12 cellular contexts compared by ENCODE assay signal in the genomic region with DNA sequence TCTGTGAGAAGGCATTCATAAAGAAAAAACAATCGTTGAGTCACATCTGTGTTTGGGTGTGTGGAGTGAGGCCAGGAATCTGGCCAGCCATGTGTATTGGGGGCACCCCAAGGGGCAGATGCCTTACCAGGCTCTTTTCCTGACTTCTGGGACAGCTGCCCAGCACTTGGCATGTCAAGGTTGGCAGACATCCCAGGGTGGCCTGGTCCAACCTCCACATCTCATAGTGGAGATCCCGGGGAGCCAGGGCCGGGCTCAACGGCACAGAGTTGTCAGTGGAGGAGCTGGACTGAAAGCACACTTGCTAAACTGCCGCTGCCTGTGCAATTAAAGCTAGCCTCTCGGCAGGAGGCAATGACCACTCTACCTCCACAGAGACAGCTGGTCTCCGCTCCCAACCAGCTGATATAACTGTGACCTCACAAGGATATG.
DNase-seq lines count a peak whose midpoint lies in the region; ATAC-seq and TF ChIP-seq lines count a peak whose summit lies in the region.
"Had no signal": no experiment of that assay in that cellular context is flagged by ENCODE, and none has a peak within 500 bp of the region (broad histone marks: within the 10 kb centered on the region; RNA-seq: fewer than 3 reads in every experiment).

No MANE protein-coding gene starts in this region.

- H3K79me2 ChIP-seq in smooth muscle cell (ENCODE audit: low read depth), result no peaks in the 10 kb centered on the region

- peaks cover 0 to 1% (median 0%) of the 10 kb centered on the region in 7 donors for H3K9me3 Mint-ChIP-seq in CD14-positive monocyte
- H3K9me3 Mint-ChIP-seq: memory B cell; stimulated activated naive CD8-positive, alpha-beta T cell treated with anti-CD3 and anti-CD28 coated beads, Interleukin-15, Interleukin-2, amounts not matched to agents 100 ng/mL and 50 ng/mL, for 24 hours had no signal

- H3K27ac Mint-ChIP-seq in CD14-positive monocyte, result peak overlapping the region; percentile 79 to 91 (median 88)
- H3K27ac Mint-ChIP-seq: memory B cell; stimulated activated naive CD8-positive, alpha-beta T cell treated with anti-CD3 and anti-CD28 coated beads, Interleukin-15, Interleukin-2, amounts not matched to agents 100 ng/mL and 50 ng/mL, for 24 hours had no signal

- H3K27me3 ChIP-seq in muscle layer of colon (ENCODE audit: control insufficient read depth in 1 of 2, insufficient read depth in 2 of 2, low read length in 2 of 2) (no peaks in the 10 kb centered on the region), smooth muscle cell (ENCODE audit: low read depth) (no peaks in the 10 kb centered on the region)
- H3K27me3 ChIP-seq: BLaER1 had no signal

- H3K4me3 ChIP-seq in epithelial cell of esophagus (ENCODE audit: low read length) (no peak overlapping the region), muscle layer of colon (ENCODE audit: low read depth in 1 of 2, low read length in 2 of 2) (no peak overlapping the region), smooth muscle cell (no peak overlapping the region)
- H3K4me3 ChIP-seq: BLaER1 had no signal

- H3K36me3 Mint-ChIP-seq in CD14-positive monocyte, result peaks cover 7 to 8% of the 10 kb centered on the region in 2 donors
- H3K36me3 Mint-ChIP-seq: memory B cell had no signal

- H3K36me3 ChIP-seq in muscle layer of colon (ENCODE audit: insufficient read depth, low read length) (no peaks in the 10 kb centered on the region), smooth muscle cell (ENCODE audit: low read depth) (no peaks in the 10 kb centered on the region)
- H3K36me3 ChIP-seq: BLaER1 had no signal

- H2AFZ ChIP-seq in smooth muscle cell (ENCODE audit: low read depth), result no peak overlapping the region

- no peaks in the 10 kb centered on the region for H4K20me1 ChIP-seq in smooth muscle cell (ENCODE audit: low read depth)
- H4K20me1 ChIP-seq: BLaER1 had no signal

- peaks cover 55% of the 10 kb centered on the region for H3K4me1 Mint-ChIP-seq in CD14-positive monocyte

- TF ChIP-seq CTCF in CD14-positive monocyte (IDR thresholded peaks at IDR 0.05) (no peak), epithelial cell of esophagus (IDR thresholded peaks at IDR 0.05; ENCODE audit: insufficient read depth, low read depth, low read length, missing control alignments) (no peak), smooth muscle cell (IDR thresholded peaks at IDR 0.05; ENCODE audit: borderline replicate concordance, insufficient read depth, poor library complexity, severe bottlenecking) (no peak)

- H3K4me1 ChIP-seq in muscle layer of colon (ENCODE audit: insufficient read depth, low read length) (peaks cover 20% of the 10 kb centered on the region), smooth muscle cell (ENCODE audit: low read depth) (no peaks in the 10 kb centered on the region)

- no peak overlapping the region for H3K4me3 Mint-ChIP-seq in CD14-positive monocyte
- H3K4me3 Mint-ChIP-seq: memory B cell; stimulated activated naive CD8-positive, alpha-beta T cell treated with anti-CD3 and anti-CD28 coated beads, Interleukin-15, Interleukin-2, amounts not matched to agents 100 ng/mL and 50 ng/mL, for 24 hours had no signal

- H3K27me3 Mint-ChIP-seq in CD14-positive monocyte (ENCODE audit: low read depth in 3 of 3), result peaks cover 0 to 6% (median 3%) of the 10 kb centered on the region in 3 donors
- H3K27me3 Mint-ChIP-seq: stimulated activated naive CD8-positive, alpha-beta T cell treated with anti-CD3 and anti-CD28 coated beads, Interleukin-15, Interleukin-2, amounts not matched to agents 100 ng/mL and 50 ng/mL, for 24 hours had no signal

- intact Hi-C loops in CD14-positive monocyte (cut with micrococcal nuclease), result no loop called here

- H3K27ac ChIP-seq in muscle layer of colon (ENCODE audit: low read depth, low read length) (peak overlapping the region; percentile 2), smooth muscle cell (ENCODE audit: low read depth) (no peak overlapping the region)
- H3K27ac ChIP-seq: BLaER1 had no signal

- H3K9me3 ChIP-seq in muscle layer of colon (ENCODE audit: low read length) (no peaks in the 10 kb centered on the region), smooth muscle cell (replicated peaks; ENCODE audit: low read depth) (no peaks in the 10 kb centered on the region)
- H3K9me3 ChIP-seq: BLaER1 had no signal

- no peak overlapping the region for H3K4me2 ChIP-seq in smooth muscle cell
- H3K4me2 ChIP-seq: BLaER1 had no signal

- H3K9ac ChIP-seq in muscle layer of colon (ENCODE audit: low read length) (no peak overlapping the region), smooth muscle cell (ENCODE audit: low read depth) (no peak overlapping the region)
- H3K9ac ChIP-seq: BLaER1 had no signal

- no peaks in the 10 kb centered on the region for H3F3A ChIP-seq in smooth muscle cell (ENCODE audit: low read depth)

- ATAC-seq in HG03520 (IDR thresholded peaks at IDR 0.05; ENCODE audit: unreplicated experiment), result no peak

- no peak for DNase-seq in CD14-positive monocyte (ENCODE audit: low spot score)
- DNase-seq in NCI-H446 (lab: John Stamatoyannopoulos, UW), result peak; percentile 92 to 99
- DNase-seq in epithelial cell of esophagus (ENCODE audit: low read depth), result peak; percentile 59
- DNase-seq in NOMO-1 treated with DMSO at 0.1 percent for 48 hours (lab: John Stamatoyannopoulos, UW; ENCODE audit: unreplicated experiment), result no peak
- no peak for DNase-seq in smooth muscle cell (lab: John Stamatoyannopoulos, UW; ENCODE audit: unreplicated experiment)
- no peak for DNase-seq in NCI-H526 (lab: John Stamatoyannopoulos, UW)
- DNase-seq: activated T-cell treated with anti-CD3 and anti-CD28 coated beads for 4 hours had no signal

- 81% methylated on average over 7 of the region's 7 CpGs for WGBS in smooth muscle cell (ENCODE audit: low lambda C conversion rate)

Comparison
In these comparisons a context has a peak if more than half of its experiments do, and no peak if none do; other contexts are left out.
1. DNase-seq: peak in NCI-H446 (2 of 2) and epithelial cell of esophagus (single experiment); none in CD14-positive monocyte (single experiment), NOMO-1 treated with DMSO at 0.1 percent for 48 hours (single experiment), smooth muscle cell (single experiment) and NCI-H526 (0 of 2).